In the genomic region with DNA sequence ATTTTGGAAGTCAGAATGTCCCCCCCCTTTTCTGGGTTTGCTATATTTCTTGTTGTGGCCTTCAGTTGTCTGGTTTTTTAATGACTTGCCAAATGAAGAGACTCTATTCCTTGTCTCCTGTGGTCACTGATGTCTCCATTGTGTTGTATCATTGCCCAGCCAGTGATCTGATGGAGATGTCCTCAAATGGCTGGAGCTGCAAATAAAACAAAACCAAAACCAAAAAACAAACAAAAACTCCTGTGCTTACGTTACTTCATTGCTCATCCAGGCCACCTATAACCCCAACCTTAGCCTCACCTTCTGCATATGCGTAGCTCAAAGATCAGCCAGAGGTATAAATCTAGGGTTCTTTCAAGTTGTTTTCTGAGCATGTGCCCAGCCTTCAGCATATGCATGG, we compare ENCODE assay signal across 20 cellular contexts. TPM values are rescaled to one million over a fixed set of nuclear protein-coding genes. Genes with fewer than 3 reads are reported as not detected.
DNase-seq lines count a peak whose midpoint lies in the region; ATAC-seq, FAIRE-seq and TF ChIP-seq lines count a peak whose summit lies in the region.
"Had no signal": no experiment of that assay in that cellular context is flagged by ENCODE, and none has a peak within 500 bp of the region (broad histone marks: within the 10 kb centered on the region; RNA-seq: fewer than 3 reads in every experiment).

No MANE protein-coding gene starts in this region.

- no peak for FAIRE-seq in RCC 7860 (lab: Jason Lieb, UNC)

- TF ChIP-seq CTCF in CD4-positive, alpha-beta T cell (IDR thresholded peaks at IDR 0.05), result no peak
- no peak for TF ChIP-seq CTCF in WTC11 (IDR thresholded peaks at IDR 0.05)

- no peak for ATAC-seq in CD4-positive, alpha-beta T cell (ENCODE audit: poor library complexity)
- ATAC-seq in WTC11, result no peak; the same call in 1 of the 2 replicates
- ATAC-seq in memory B cell (ENCODE audit: low read depth), result no peak
- ATAC-seq: Panc1, SK-N-SH treated with all-trans-retinoic acid at 6 μM for 48 hours had no signal

- H3K4me1 ChIP-seq in CD8-positive, alpha-beta memory T cell (ENCODE audit: insufficient read depth, low read length), result peaks cover 39% of the 10 kb centered on the region

- no peak overlapping the region for H3K4me3 ChIP-seq in CD8-positive, alpha-beta memory T cell (ENCODE audit: low read length)
- H3K4me3 ChIP-seq: BLaER1 treated with 17β-estradiol and CSF1 and Interleukin-3, amounts not matched to agents 10 nM and 100 nM; GM23248; MG63 had no signal

- no peaks in the 10 kb centered on the region for H3K27me3 Mint-ChIP-seq in CD4-positive, alpha-beta T cell
- no peaks in the 10 kb centered on the region for H3K27me3 Mint-ChIP-seq in CD8-positive, alpha-beta memory T cell
- H3K27me3 Mint-ChIP-seq in WTC11 (ENCODE audit: low read depth) (no peaks in the 10 kb centered on the region), memory B cell (no peaks in the 10 kb centered on the region)

- H3K27ac ChIP-seq in CD4-positive, alpha-beta T cell (ENCODE audit: low read depth, low read length), result no peak overlapping the region
- no peak overlapping the region for H3K27ac ChIP-seq in CD8-positive, alpha-beta memory T cell (ENCODE audit: low read depth, low read length)
- H3K27ac ChIP-seq: BLaER1 treated with 17β-estradiol and CSF1 and Interleukin-3, amounts not matched to agents 10 nM and 100 nM; GM23248; KMS-11 had no signal

- CTCF ChIA-PET in CD4-positive, alpha-beta T cell (lab: Charles Lee), result no interaction called here
- CTCF ChIA-PET in CD8-positive, alpha-beta memory T cell (lab: Charles Lee), result interaction anchor here (1.6 kb wide), 1 partner anchor 16 kb away, joined by 4 read pairs; no protein-coding TSS in a partner anchor
- CTCF ChIA-PET in WTC11 (lab: Charles Lee), result interaction anchor here (0.5 to 1.0 kb wide), 2 partner anchors 51 to 124 kb away, joined by 4 read pairs; no protein-coding TSS in a partner anchor

- H3K9me3 Mint-ChIP-seq in CD4-positive, alpha-beta T cell, result peaks cover 6% of the 10 kb centered on the region
- peaks cover 8 to 17% (median 12%) of the 10 kb centered on the region in 5 donors for H3K9me3 Mint-ChIP-seq in CD8-positive, alpha-beta memory T cell
- H3K9me3 Mint-ChIP-seq in WTC11 (peaks cover 14% of the 10 kb centered on the region), memory B cell (peaks cover 6% of the 10 kb centered on the region)

- H3K36me3 ChIP-seq in CD8-positive, alpha-beta memory T cell (ENCODE audit: insufficient read depth, low read length), result peaks cover 4% of the 10 kb centered on the region

- H3K4me1 Mint-ChIP-seq in CD4-positive, alpha-beta T cell (ENCODE audit: low read depth), result peaks cover 98% of the 10 kb centered on the region
- H3K4me1 Mint-ChIP-seq in CD8-positive, alpha-beta memory T cell, result peaks cover 88 to 97% (median 96%) of the 10 kb centered on the region in 3 donors
- H3K4me1 Mint-ChIP-seq in WTC11, result peaks cover 30% of the 10 kb centered on the region
- H3K4me1 Mint-ChIP-seq in memory B cell, result peaks cover 49% of the 10 kb centered on the region

- H3K27me3 ChIP-seq in CD4-positive, alpha-beta T cell (ENCODE audit: control insufficient read depth, insufficient read depth, low read length), result no peaks in the 10 kb centered on the region
- H3K27me3 ChIP-seq in CD8-positive, alpha-beta memory T cell (ENCODE audit: insufficient read depth, low read length, poor library complexity, severe bottlenecking), result no peaks in the 10 kb centered on the region
- H3K27me3 ChIP-seq: BLaER1 treated with 17β-estradiol and CSF1 and Interleukin-3, amounts not matched to agents 10 nM and 100 nM; MG63 had no signal

- H3K4me3 Mint-ChIP-seq in CD4-positive, alpha-beta T cell, result peak overlapping the region; percentile 40
- peak overlapping the region in 5 of 7 donors; percentile 26 to 61 (median 53) for H3K4me3 Mint-ChIP-seq in CD8-positive, alpha-beta memory T cell
- H3K4me3 Mint-ChIP-seq in WTC11, result no peak overlapping the region
- H3K4me3 Mint-ChIP-seq in memory B cell, result no peak overlapping the region

- intact Hi-C loops in CD4-positive, alpha-beta T cell (cut with DNase I, micrococcal nuclease), result loop anchor here (10.0 kb wide), 5 partner anchors 45 to 1305 kb away; a partner anchor contains a TSS

- no peak for DNase-seq in CD4-positive, alpha-beta T cell
- no peak for DNase-seq in CD8-positive, alpha-beta memory T cell
- DNase-seq in WTC11 (ENCODE audit: low spot score) (no peak), memory B cell (ENCODE audit: low spot score in 2 of 2) (no peak), NCI-H2081 treated with DMSO at 0.1 percent for 48 hours (lab: John Stamatoyannopoulos, UW) (no peak), NCI-H146 (lab: John Stamatoyannopoulos, UW) (no peak), RCC 7860 (ENCODE audit: low spot score) (no peak), NCI-H524 (lab: John Stamatoyannopoulos, UW) (no peak)
- DNase-seq: GDM1, GM23248, MG63, NCI-H1092 treated with DMSO at 0.1 percent for 48 hours, NCI-H1694 treated with DMSO at 0.1 percent for 48 hours, NCI-H446, NCI-H774, SHP77 had no signal

- peaks cover 80% of the 10 kb centered on the region for H3K36me3 Mint-ChIP-seq in CD4-positive, alpha-beta T cell (ENCODE audit: low read depth)
- H3K36me3 Mint-ChIP-seq in CD8-positive, alpha-beta memory T cell, result peaks cover 22 to 46% (median 31%) of the 10 kb centered on the region in 3 donors
- H3K36me3 Mint-ChIP-seq in WTC11, result peaks cover 29% of the 10 kb centered on the region
- peaks cover 28% of the 10 kb centered on the region for H3K36me3 Mint-ChIP-seq in memory B cell

- POLR2A ChIA-PET in CD4-positive, alpha-beta T cell (lab: Charles Lee), result no interaction called here
- POLR2A ChIA-PET in CD8-positive, alpha-beta memory T cell (lab: Charles Lee), result no interaction called here
- POLR2A ChIA-PET in WTC11 (lab: Charles Lee), result no interaction called here

- peaks cover 10% of the 10 kb centered on the region for H3K9me3 ChIP-seq in CD4-positive, alpha-beta T cell (ENCODE audit: control insufficient read depth, low read length)
- H3K9me3 ChIP-seq in CD8-positive, alpha-beta memory T cell (ENCODE audit: low read length), result no peaks in the 10 kb centered on the region

- peak overlapping the region; percentile 24 for H3K27ac Mint-ChIP-seq in CD4-positive, alpha-beta T cell
- H3K27ac Mint-ChIP-seq in CD8-positive, alpha-beta memory T cell, result peak overlapping the region in 3 of 8 donors; percentile 1 to 25 (median 3)
- H3K27ac Mint-ChIP-seq in WTC11 (peak overlapping the region; percentile 58), memory B cell (peak overlapping the region; percentile 10)

TF ChIP-seq in WTC11, 78 proteins besides CTCF, POLR2A, EP300 and RAD21 (continues in another document):
- TF ChIP-seq, protein P1, sequence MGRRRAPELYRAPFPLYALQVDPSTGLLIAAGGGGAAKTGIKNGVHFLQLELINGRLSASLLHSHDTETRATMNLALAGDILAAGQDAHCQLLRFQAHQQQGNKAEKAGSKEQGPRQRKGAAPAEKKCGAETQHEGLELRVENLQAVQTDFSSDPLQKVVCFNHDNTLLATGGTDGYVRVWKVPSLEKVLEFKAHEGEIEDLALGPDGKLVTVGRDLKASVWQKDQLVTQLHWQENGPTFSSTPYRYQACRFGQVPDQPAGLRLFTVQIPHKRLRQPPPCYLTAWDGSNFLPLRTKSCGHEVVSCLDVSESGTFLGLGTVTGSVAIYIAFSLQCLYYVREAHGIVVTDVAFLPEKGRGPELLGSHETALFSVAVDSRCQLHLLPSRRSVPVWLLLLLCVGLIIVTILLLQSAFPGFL (CRISPR knock-in tag; IDR thresholded peaks at IDR 0.05; ENCODE audit: borderline replicate concordance), result no peak
- TF ChIP-seq, protein P2, sequence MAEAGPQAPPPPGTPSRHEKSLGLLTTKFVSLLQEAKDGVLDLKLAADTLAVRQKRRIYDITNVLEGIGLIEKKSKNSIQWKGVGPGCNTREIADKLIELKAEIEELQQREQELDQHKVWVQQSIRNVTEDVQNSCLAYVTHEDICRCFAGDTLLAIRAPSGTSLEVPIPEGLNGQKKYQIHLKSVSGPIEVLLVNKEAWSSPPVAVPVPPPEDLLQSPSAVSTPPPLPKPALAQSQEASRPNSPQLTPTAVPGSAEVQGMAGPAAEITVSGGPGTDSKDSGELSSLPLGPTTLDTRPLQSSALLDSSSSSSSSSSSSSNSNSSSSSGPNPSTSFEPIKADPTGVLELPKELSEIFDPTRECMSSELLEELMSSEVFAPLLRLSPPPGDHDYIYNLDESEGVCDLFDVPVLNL (CRISPR knock-in tag; IDR thresholded peaks at IDR 0.05; ENCODE audit: borderline replicate concordance, low read depth), result no peak
- TF ChIP-seq ZNF232 (CRISPR knock-in tag; IDR thresholded peaks at IDR 0.05), result no peak
- no peak for TF ChIP-seq ZBTB21 (CRISPR knock-in tag; IDR thresholded peaks at IDR 0.05; ENCODE audit: borderline replicate concordance)
- no peak for TF ChIP-seq ZNF423 (CRISPR knock-in tag; IDR thresholded peaks at IDR 0.05)

RNA-seq across cellular contexts. Expression of a gene that starts 5.1 kb away (rescaled TPM):
- total RNA-seq in CD4-positive, alpha-beta T cell, result 100 to 1,000 TPM; 178 to 184 TPM
- total RNA-seq in CD8-positive, alpha-beta memory T cell, result 10 to 100 TPM; 68.7 to 71.6 TPM
- polyA plus RNA-seq in CD8-positive, alpha-beta memory T cell, result 68.5 TPM
- total RNA-seq in WTC11 (2021), result 77.1 to 81.8 TPM (median 77.9 TPM) in 3 replicates

Comparison
In these comparisons a context has a peak if more than half of its experiments do, and no peak if none do; other contexts are left out.
1. H3K4me3 Mint-ChIP-seq: peak in CD4-positive, alpha-beta T cell (single experiment) and CD8-positive, alpha-beta memory T cell (5 of 7); none in WTC11 (single experiment) and memory B cell (single experiment).